21 cellular contexts compared by ENCODE assay signal in genomic region chr6:46948699-46949098, GRCh38. TPM values are rescaled to one million over a fixed set of nuclear protein-coding genes. Genes with fewer than 3 reads are reported as not detected.
DNase-seq lines count a peak whose midpoint lies in the region; ATAC-seq and TF ChIP-seq lines count a peak whose summit lies in the region.
"Had no signal": no experiment of that assay in that cellular context is flagged by ENCODE, and none has a peak within 500 bp of the region (broad histone marks: within the 10 kb centered on the region; RNA-seq: fewer than 3 reads in every experiment).

No MANE protein-coding gene starts in this region.

- H3K27me3 ChIP-seq in brain microvascular endothelial cell (replicated peaks) (no peaks in the 10 kb centered on the region), cardiac muscle cell (no peaks in the 10 kb centered on the region), lung (ENCODE audit: control insufficient read depth, insufficient read depth) (no peaks in the 10 kb centered on the region), skeletal muscle tissue (ENCODE audit: control insufficient read depth in 3 of 3, insufficient read depth in 3 of 3, low read length in 3 of 3) (peaks cover 0 to 2% (median 2%) of the 10 kb centered on the region in 3 donors)

- no peak overlapping the region for H3K27ac ChIP-seq in brain microvascular endothelial cell
- no peak overlapping the region for H3K27ac ChIP-seq in cardiac muscle cell
- peak overlapping the region; percentile 71 to 81 for H3K27ac ChIP-seq in lung (ENCODE audit: low read depth in 1 of 2, low read length in 1 of 2)
- peak overlapping the region; percentile 69 for H3K27ac ChIP-seq in skeletal muscle tissue (ENCODE audit: low read depth, low read length)
- H3K27ac ChIP-seq: foreskin keratinocyte, thoracic aorta had no signal

- TF ChIP-seq CTCF in brain microvascular endothelial cell (IDR thresholded peaks at IDR 0.05; ENCODE audit: low read depth, low read length, missing control alignments) (no peak), cardiac muscle cell (IDR thresholded peaks at IDR 0.05; ENCODE audit: low read depth, low read length) (no peak), lung (IDR thresholded peaks at IDR 0.05; ENCODE audit: control extremely low read depth, extremely low read depth) (no peak)

- H3K4me1 ChIP-seq in cardiac muscle cell (ENCODE audit: low read depth) (no peaks in the 10 kb centered on the region), lung (ENCODE audit: control insufficient read depth in 2 of 2, insufficient read depth in 2 of 2, low read length in 2 of 2) (peaks cover 8 to 18% of the 10 kb centered on the region in 2 donors), skeletal muscle tissue (ENCODE audit: control insufficient read depth in 3 of 3, insufficient read depth in 3 of 3, low read length in 3 of 3) (peaks cover 0 to 13% (median 9%) of the 10 kb centered on the region in 3 donors)
- H3K4me1 ChIP-seq: foreskin keratinocyte had no signal

- H3K4me3 ChIP-seq in brain microvascular endothelial cell (ENCODE audit: low read depth, low read length): no peak overlapping the region
- H3K4me3 ChIP-seq in cardiac muscle cell: no peak overlapping the region
- no peak overlapping the region for H3K4me3 ChIP-seq in lung
- no peak overlapping the region for H3K4me3 ChIP-seq in skeletal muscle tissue (ENCODE audit: low read length in 3 of 3)
- H3K4me3 ChIP-seq: mucosa of descending colon, smooth muscle cell, thoracic aorta had no signal

- WGBS in lung, 2 donors: 61 to 72% methylated on average over 8 of the region's 8 CpGs

- H3K9ac ChIP-seq in skeletal muscle tissue (ENCODE audit: low read depth in 1 of 3, low read length in 3 of 3): no peak overlapping the region

- ATAC-seq in lung (ENCODE audit: insufficient read depth, low FRiP score) (no peak), GM21447 (IDR thresholded peaks at IDR 0.05; ENCODE audit: unreplicated experiment) (no peak)
- ATAC-seq: activated naive CD8-positive, alpha-beta T cell treated with anti-CD3 and anti-CD28 coated beads, Interleukin-2, amount 50 U/mL, for 24 hours; foreskin keratinocyte had no signal

- in situ Hi-C loops in brain microvascular endothelial cell (cut with HindIII; ENCODE audit: low pct_ligation_motif_present, low sequenced_read_pairs): no loop called here

- DNase-seq in brain microvascular endothelial cell: peak; percentile 55
- peak; percentile 40 to 85 for DNase-seq in cardiac muscle cell (ENCODE audit: low read depth in 1 of 2, low spot score in 1 of 2)
- DNase-seq in lung (ENCODE audit: low spot score): no peak
- DNase-seq in NCI-H2171 treated with DMSO at 0.1 percent for 48 hours (lab: John Stamatoyannopoulos, UW): no peak
- DNase-seq in NCI-H128 (lab: John Stamatoyannopoulos, UW; ENCODE audit: unreplicated experiment): no peak
- DNase-seq: activated CD4-positive, alpha-beta memory T cell treated with anti-CD3 and anti-CD28 coated beads for 36 hours; activated naive CD8-positive, alpha-beta T cell treated with anti-CD3 and anti-CD28 coated beads, Interleukin-2, amount 50 U/mL, for 24 hours; activated T-cell treated with anti-CD3 and anti-CD28 coated beads, Interleukin-2, amount 50 U/mL, for 48 hours; AML-193; cerebellar nuclear complex; COR-L47; endodermal cell; foreskin keratinocyte; mucosa of descending colon; NCI-H1105 treated with DMSO at 0.1 percent for 48 hours; occipital lobe; RPMI8226 had no signal

- H3K9me3 ChIP-seq in cardiac muscle cell (ENCODE audit: low read depth) (no peaks in the 10 kb centered on the region), lung (ENCODE audit: control insufficient read depth in 2 of 2, insufficient read depth in 1 of 2, low read length in 1 of 2) (no peaks in the 10 kb centered on the region), skeletal muscle tissue (ENCODE audit: control insufficient read depth in 3 of 3, low read length in 3 of 3) (no peaks in the 10 kb centered on the region)
- H3K9me3 ChIP-seq: mucosa of descending colon, thoracic aorta had no signal

- H3K36me3 ChIP-seq in brain microvascular endothelial cell (replicated peaks): no peaks in the 10 kb centered on the region
- no peaks in the 10 kb centered on the region for H3K36me3 ChIP-seq in cardiac muscle cell
- no peaks in the 10 kb centered on the region for H3K36me3 ChIP-seq in lung (ENCODE audit: control insufficient read depth in 2 of 2, insufficient read depth in 2 of 2, low read length in 2 of 2)
- no peaks in the 10 kb centered on the region for H3K36me3 ChIP-seq in skeletal muscle tissue (ENCODE audit: control insufficient read depth in 3 of 3, insufficient read depth in 3 of 3, low read length in 3 of 3)
- H3K36me3 ChIP-seq: thoracic aorta had no signal

RNA-seq across cellular contexts. Expression of gene ADGRF5, which starts 27.0 kb away (rescaled TPM):
- 0.12 TPM in 1 of 2 replicates, not detected in the other for total RNA-seq in cardiac muscle cell
- polyA plus RNA-seq in cardiac muscle cell: 0.51 TPM in 1 of 2 replicates, not detected in the other
- 100 to 1,000 TPM; 206 to 339 TPM for total RNA-seq in lung
- polyA plus RNA-seq in lung: 10 to 100 TPM; 71.3 to 78.0 TPM
- 26.1 TPM for total RNA-seq in skeletal muscle tissue
- total RNA-seq: activated CD4-positive, alpha-beta memory T cell treated with anti-CD3 and anti-CD28 coated beads for 36 hours; endodermal cell; foreskin keratinocyte had no signal
- polyA plus RNA-seq: foreskin keratinocyte, smooth muscle cell had no signal

Comparison
In these comparisons a context has a peak if more than half of its experiments do, and no peak if none do; other contexts are left out.
1. DNase-seq: peak in brain microvascular endothelial cell (single experiment) and cardiac muscle cell (2 of 2); none in lung (single experiment), NCI-H2171 treated with DMSO at 0.1 percent for 48 hours (single experiment) and NCI-H128 (single experiment).
2. H3K27ac ChIP-seq: peak in lung (2 of 2) and skeletal muscle tissue (single experiment); none in brain microvascular endothelial cell (single experiment) and cardiac muscle cell (single experiment).
3. RNA of gene ADGRF5, which starts 27.0 kb away (total RNA-seq): 206 to 339 TPM in lung and 26.1 TPM in skeletal muscle tissue (single experiment); 0.12 TPM in cardiac muscle cell; every median in the first group is over 10 times any median in the second.